In the genomic region with DNA sequence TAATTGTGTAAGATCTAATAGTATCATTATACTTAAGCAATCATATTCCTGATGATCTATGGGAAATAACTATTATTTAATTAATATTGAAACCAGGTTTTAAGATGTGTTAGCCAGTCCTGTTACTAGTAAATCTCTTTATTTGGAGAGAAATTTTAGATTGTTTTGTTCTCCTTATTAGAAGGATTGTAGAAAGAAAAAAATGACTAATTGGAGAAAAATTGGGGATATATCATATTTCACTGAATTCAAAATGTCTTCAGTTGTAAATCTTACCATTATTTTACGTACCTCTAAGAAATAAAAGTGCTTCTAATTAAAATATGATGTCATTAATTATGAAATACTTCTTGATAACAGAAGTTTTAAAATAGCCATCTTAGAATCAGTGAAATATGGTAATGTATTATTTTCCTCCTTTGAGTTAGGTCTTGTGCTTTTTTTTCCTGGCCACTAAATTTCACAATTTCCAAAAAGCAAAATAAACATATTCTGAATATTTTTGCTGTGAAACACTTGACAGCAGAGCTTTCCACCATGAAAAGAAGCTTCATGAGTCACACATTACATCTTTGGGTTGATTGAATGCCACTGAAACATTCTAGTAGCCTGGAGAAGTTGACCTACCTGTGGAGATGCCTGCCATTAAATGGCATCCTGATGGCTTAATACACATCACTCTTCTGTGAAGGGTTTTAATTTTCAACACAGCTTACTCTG, we compare ENCODE assay signal across 1 cellular context.
TF ChIP-seq lines count a peak whose summit lies in the region.

No MANE protein-coding gene starts in this region.

TF ChIP-seq in SK-N-SH, 30 proteins besides CTCF, POLR2A, EP300 and RAD21 (continued from another document):
- peak; percentile 82 for TF ChIP-seq PBX3 (IDR thresholded peaks at IDR 0.05)
- TF ChIP-seq, protein P1, sequence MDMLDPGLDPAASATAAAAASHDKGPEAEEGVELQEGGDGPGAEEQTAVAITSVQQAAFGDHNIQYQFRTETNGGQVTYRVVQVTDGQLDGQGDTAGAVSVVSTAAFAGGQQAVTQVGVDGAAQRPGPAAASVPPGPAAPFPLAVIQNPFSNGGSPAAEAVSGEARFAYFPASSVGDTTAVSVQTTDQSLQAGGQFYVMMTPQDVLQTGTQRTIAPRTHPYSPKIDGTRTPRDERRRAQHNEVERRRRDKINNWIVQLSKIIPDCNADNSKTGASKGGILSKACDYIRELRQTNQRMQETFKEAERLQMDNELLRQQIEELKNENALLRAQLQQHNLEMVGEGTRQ (IDR thresholded peaks at IDR 0.05; ENCODE audit: borderline replicate concordance, low read depth, low read length): no peak
- no peak for TF ChIP-seq RXRA (IDR thresholded peaks at IDR 0.05; ENCODE audit: borderline replicate concordance, low read depth)
- TF ChIP-seq, protein P2, sequence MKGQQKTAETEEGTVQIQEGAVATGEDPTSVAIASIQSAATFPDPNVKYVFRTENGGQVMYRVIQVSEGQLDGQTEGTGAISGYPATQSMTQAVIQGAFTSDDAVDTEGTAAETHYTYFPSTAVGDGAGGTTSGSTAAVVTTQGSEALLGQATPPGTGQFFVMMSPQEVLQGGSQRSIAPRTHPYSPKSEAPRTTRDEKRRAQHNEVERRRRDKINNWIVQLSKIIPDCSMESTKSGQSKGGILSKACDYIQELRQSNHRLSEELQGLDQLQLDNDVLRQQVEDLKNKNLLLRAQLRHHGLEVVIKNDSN (IDR thresholded peaks at IDR 0.05; ENCODE audit: borderline replicate concordance, low read depth): no peak
- TF ChIP-seq POLR2AphosphoS5 (IDR thresholded peaks at IDR 0.05; ENCODE audit: low read depth, low read length): no peak; the same call in 1 of the 2 replicates
- TF ChIP-seq FOSL2 (IDR thresholded peaks at IDR 0.05; ENCODE audit: borderline replicate concordance, low read depth): peak; percentile 86
- TF ChIP-seq SIN3A (IDR thresholded peaks at IDR 0.05; ENCODE audit: borderline replicate concordance, low read depth, low read length): no peak
- TF ChIP-seq FOXJ3 (CRISPR knock-in tag; IDR thresholded peaks at IDR 0.05): no peak
- no peak for TF ChIP-seq IRF3 (IDR thresholded peaks at IDR 0.05; ENCODE audit: low read depth, low read length)
- TF ChIP-seq RFX5 (IDR thresholded peaks at IDR 0.05; ENCODE audit: low read length): no peak
- peak; percentile 51 for TF ChIP-seq TCF12 (IDR thresholded peaks at IDR 0.05)
- TF ChIP-seq, protein P3, sequence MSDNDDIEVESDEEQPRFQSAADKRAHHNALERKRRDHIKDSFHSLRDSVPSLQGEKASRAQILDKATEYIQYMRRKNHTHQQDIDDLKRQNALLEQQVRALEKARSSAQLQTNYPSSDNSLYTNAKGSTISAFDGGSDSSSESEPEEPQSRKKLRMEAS (IDR thresholded peaks at IDR 0.05; ENCODE audit: low read depth): no peak
- TF ChIP-seq JUND (IDR thresholded peaks at IDR 0.05): peak; percentile 61
- TF ChIP-seq TEAD4 (IDR thresholded peaks at IDR 0.05; ENCODE audit: borderline replicate concordance, insufficient read depth): peak; percentile 36; the same call in 1 of the 2 replicates
- TF ChIP-seq CHD2 (IDR thresholded peaks at IDR 0.05; ENCODE audit: low read length, partially characterized antibody): no peak
- TF ChIP-seq NFIC (IDR thresholded peaks at IDR 0.05; ENCODE audit: borderline replicate concordance): peak; percentile 17; the same call in 1 of the 2 replicates
- TF ChIP-seq TAF1 (IDR thresholded peaks at IDR 0.05; ENCODE audit: borderline replicate concordance, low read depth, low read length): no peak
- no peak for TF ChIP-seq EZH2phosphoT487 (IDR thresholded peaks at IDR 0.05; ENCODE audit: borderline replicate concordance, low read depth)
- no peak for TF ChIP-seq SMC3 (IDR thresholded peaks at IDR 0.05; ENCODE audit: low read depth, low read length)
- no peak for TF ChIP-seq NRF1 (IDR thresholded peaks at IDR 0.05; ENCODE audit: low read depth, low read length)
- TF ChIP-seq MXI1 (IDR thresholded peaks at IDR 0.05; ENCODE audit: low read depth, low read length): no peak
- TF ChIP-seq, protein P4, sequence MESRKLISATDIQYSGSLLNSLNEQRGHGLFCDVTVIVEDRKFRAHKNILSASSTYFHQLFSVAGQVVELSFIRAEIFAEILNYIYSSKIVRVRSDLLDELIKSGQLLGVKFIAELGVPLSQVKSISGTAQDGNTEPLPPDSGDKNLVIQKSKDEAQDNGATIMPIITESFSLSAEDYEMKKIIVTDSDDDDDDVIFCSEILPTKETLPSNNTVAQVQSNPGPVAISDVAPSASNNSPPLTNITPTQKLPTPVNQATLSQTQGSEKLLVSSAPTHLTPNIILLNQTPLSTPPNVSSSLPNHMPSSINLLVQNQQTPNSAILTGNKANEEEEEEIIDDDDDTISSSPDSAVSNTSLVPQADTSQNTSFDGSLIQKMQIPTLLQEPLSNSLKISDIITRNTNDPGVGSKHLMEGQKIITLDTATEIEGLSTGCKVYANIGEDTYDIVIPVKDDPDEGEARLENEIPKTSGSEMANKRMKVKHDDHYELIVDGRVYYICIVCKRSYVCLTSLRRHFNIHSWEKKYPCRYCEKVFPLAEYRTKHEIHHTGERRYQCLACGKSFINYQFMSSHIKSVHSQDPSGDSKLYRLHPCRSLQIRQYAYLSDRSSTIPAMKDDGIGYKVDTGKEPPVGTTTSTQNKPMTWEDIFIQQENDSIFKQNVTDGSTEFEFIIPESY (IDR thresholded peaks at IDR 0.05; ENCODE audit: borderline replicate concordance, low read depth): no peak
- no peak for TF ChIP-seq RCOR1 (IDR thresholded peaks at IDR 0.05; ENCODE audit: low read length)
- no peak for TF ChIP-seq GATA2 (CRISPR knock-in tag; IDR thresholded peaks at IDR 0.05)
